ENCODE assay signal across 13 cellular contexts in genomic region chr10:109726473-109726872, GRCh38.
A peak's percentile ranks its signal among the peaks of the same experiment; 100 is the strongest.
DNase-seq lines count a peak whose midpoint lies in the region; ATAC-seq and TF ChIP-seq lines count a peak whose summit lies in the region.
"Had no signal": no experiment of that assay in that cellular context is flagged by ENCODE, and none has a peak within 500 bp of the region (broad histone marks: within the 10 kb centered on the region; RNA-seq: fewer than 3 reads in every experiment).

No MANE protein-coding gene starts in this region.

- TF ChIP-seq CTCF in hepatocyte (IDR thresholded peaks at IDR 0.05; ENCODE audit: poor library complexity) (no peak), GM23338 (conservative IDR thresholded peaks at IDR 0.05; ENCODE audit: low read depth in 2 of 2) (no peak), uterus (IDR thresholded peaks at IDR 0.05) (no peak)

- 51% methylated on average over 2 of the region's 2 CpGs for WGBS in hepatocyte (ENCODE audit: low lambda C conversion rate, missing lambda C conversion rate)

- H3F3A ChIP-seq in GM23338 (replicated peaks; ENCODE audit: low read depth), result no peaks in the 10 kb centered on the region

- no peak overlapping the region for H3K27ac Mint-ChIP-seq in GM23338
- H3K27ac Mint-ChIP-seq: CD8-positive, alpha-beta memory T cell had no signal

- no peaks in the 10 kb centered on the region for H3K36me3 ChIP-seq in hepatocyte (replicated peaks; ENCODE audit: insufficient read depth, low read depth)
- H3K36me3 ChIP-seq in GM23338 (ENCODE audit: insufficient read depth), result no peaks in the 10 kb centered on the region
- H3K36me3 ChIP-seq in uterus, result no peaks in the 10 kb centered on the region

- H3K9me2 ChIP-seq in hepatocyte (replicated peaks; ENCODE audit: insufficient read depth) (no peaks in the 10 kb centered on the region), GM23338 (ENCODE audit: insufficient read depth) (no peaks in the 10 kb centered on the region)

- H4K20me1 ChIP-seq in hepatocyte (ENCODE audit: insufficient read depth, poor library complexity, severe bottlenecking) (no peaks in the 10 kb centered on the region), GM23338 (replicated peaks; ENCODE audit: insufficient read depth) (0 out of 2 replicates have a peak, but pooled peaks cover 3% of the 10 kb centered on the region)

- no peaks in the 10 kb centered on the region for H3K4me1 Mint-ChIP-seq in GM23338
- H3K4me1 Mint-ChIP-seq: CD8-positive, alpha-beta memory T cell had no signal

- no peaks in the 10 kb centered on the region for H3K9me3 ChIP-seq in hepatocyte (ENCODE audit: low read depth)
- H3K9me3 ChIP-seq in uterus, result no peaks in the 10 kb centered on the region

- no peak overlapping the region for H2AFZ ChIP-seq in hepatocyte
- no peak overlapping the region for H2AFZ ChIP-seq in GM23338

- intact Hi-C loops in uterus (cut with DNase I; ENCODE audit: low total_unique reads), result no loop called here

- H3K27me3 ChIP-seq in hepatocyte (no peaks in the 10 kb centered on the region), GM23338 (ENCODE audit: insufficient read depth) (no peaks in the 10 kb centered on the region), uterus (no peaks in the 10 kb centered on the region)

- no peak for TF ChIP-seq POLR2A in uterus (IDR thresholded peaks at IDR 0.05)

- H3K4me2 ChIP-seq in hepatocyte, result no peak overlapping the region
- H3K4me2 ChIP-seq in GM23338, result no peak overlapping the region

- H3K27ac ChIP-seq in hepatocyte, result no peak overlapping the region
- H3K27ac ChIP-seq in GM23338 (ENCODE audit: low read depth), result no peak overlapping the region
- no peak overlapping the region for H3K27ac ChIP-seq in uterus

- H3K4me3 ChIP-seq in hepatocyte, result no peak overlapping the region
- no peak overlapping the region for H3K4me3 ChIP-seq in GM23338
- H3K4me3 ChIP-seq in uterus, result no peak overlapping the region

- 0 out of 3 replicates have a peak, but pooled peaks cover 3% of the 10 kb centered on the region for H3K9me3 Mint-ChIP-seq in GM23338

- ATAC-seq in GM23338 (no peak), HG02970 (IDR thresholded peaks at IDR 0.05; ENCODE audit: low FRiP score, unreplicated experiment) (no peak)
- ATAC-seq: HepG2, PC-3 had no signal

- DNase-seq in NCI-H1694 (lab: John Stamatoyannopoulos, UW) (peak; percentile 50), NCI-H82 (lab: John Stamatoyannopoulos, UW) (peak; percentile 96), hepatocyte (ENCODE audit: low spot score) (peak; percentile 16), renal cortical epithelial cell (ENCODE audit: low read depth) (peak; percentile 61), GM23338 (ENCODE audit: low spot score) (no peak), uterus (no peak)
- DNase-seq: CD8-positive, alpha-beta memory T cell; Karpas-422; NCI-H2029 treated with DMSO at 0.1 percent for 48 hours; NCI-H524; PC-3 had no signal

- no peaks in the 10 kb centered on the region for H3K36me3 Mint-ChIP-seq in GM23338 (ENCODE audit: low read depth)
- H3K36me3 Mint-ChIP-seq: CD8-positive, alpha-beta memory T cell had no signal

- H3K79me2 ChIP-seq in hepatocyte (no peaks in the 10 kb centered on the region), GM23338 (replicated peaks; ENCODE audit: insufficient read depth) (no peaks in the 10 kb centered on the region)

- no peaks in the 10 kb centered on the region for H3K4me1 ChIP-seq in hepatocyte (ENCODE audit: insufficient read depth)
- H3K4me1 ChIP-seq in GM23338 (ENCODE audit: insufficient read depth), result no peaks in the 10 kb centered on the region
- H3K4me1 ChIP-seq in uterus, result no peaks in the 10 kb centered on the region

- peaks cover 4% of the 10 kb centered on the region for H3K27me3 Mint-ChIP-seq in GM23338 (ENCODE audit: insufficient read depth, low read depth, poor library complexity)
- H3K27me3 Mint-ChIP-seq: CD8-positive, alpha-beta memory T cell had no signal

- no peak overlapping the region for H3K4me3 Mint-ChIP-seq in GM23338
- H3K4me3 Mint-ChIP-seq: CD8-positive, alpha-beta memory T cell had no signal

TF ChIP-seq in GM23338, 12 proteins besides CTCF, POLR2A, EP300 and RAD21 (continues in another document):
- TF ChIP-seq ZNF462 (CRISPR knock-in tag; IDR thresholded peaks at IDR 0.05) (no peak), ZNF331 (CRISPR knock-in tag; IDR thresholded peaks at IDR 0.05; ENCODE audit: low read depth) (no peak), REST (IDR thresholded peaks at IDR 0.05; ENCODE audit: unreplicated experiment) (no peak), NANOG (IDR thresholded peaks at IDR 0.05; ENCODE audit: borderline replicate concordance) (no peak), CREB1 (CRISPR knock-in tag; IDR thresholded peaks at IDR 0.05; ENCODE audit: low read depth) (no peak), STAT1 (IDR thresholded peaks at IDR 0.05; ENCODE audit: unreplicated experiment) (no peak)

Comparison
In these comparisons a context has a peak if more than half of its experiments do, and no peak if none do; other contexts are left out.
1. DNase-seq: peak in NCI-H1694 (single experiment), NCI-H82 (single experiment), hepatocyte (single experiment) and renal cortical epithelial cell (single experiment); none in GM23338 (single experiment) and uterus (0 of 2).